19 cellular contexts compared by ENCODE assay signal in genomic region chrX:115652221-115652620, GRCh38.
A peak's percentile ranks its signal among the peaks of the same experiment; 100 is the strongest.
DNase-seq lines count a peak whose midpoint lies in the region; ATAC-seq and TF ChIP-seq lines count a peak whose summit lies in the region.
"Had no signal": no experiment of that assay in that cellular context is flagged by ENCODE, and none has a peak within 500 bp of the region (broad histone marks: within the 10 kb centered on the region; RNA-seq: fewer than 3 reads in every experiment).

No MANE protein-coding gene starts in this region.

- BruUV-seq in PC-9 (replicated peaks; lab: Mats Ljungman, UMichigan), result TSS peak; percentile 13

- in situ Hi-C loops in brain microvascular endothelial cell (cut with HindIII; ENCODE audit: low pct_ligation_motif_present, low sequenced_read_pairs), result no loop called here

- H3K36me3 ChIP-seq in PC-9 (ENCODE audit: low read depth), result peaks cover 5% of the 10 kb centered on the region; the same call in 1 of the 2 replicates
- H3K36me3 ChIP-seq in brain microvascular endothelial cell (replicated peaks), result peaks cover 23% of the 10 kb centered on the region

- ATAC-seq in GM21390 (IDR thresholded peaks at IDR 0.05; ENCODE audit: unreplicated experiment), result no peak

- no peak overlapping the region for H2AFZ ChIP-seq in PC-9

- DNase-seq in AG10803 (ENCODE audit: low read depth) (peak; percentile 31), PC-9 (no peak), brain microvascular endothelial cell (peak; percentile 14), islet precursor cell (peak; percentile 55), NCI-H2081 (lab: John Stamatoyannopoulos, UW) (no peak), OCI-M1 (lab: John Stamatoyannopoulos, UW) (no peak), SK-N-DZ (ENCODE audit: low spot score) (no peak)
- DNase-seq: AML-193; BE2C; CD4-positive, alpha-beta T cell; CD8-positive, alpha-beta memory T cell; DMS 273 treated with DMSO at 0.1 percent for 48 hours; DMS79; GF-D8; GOT3; HCEC 1CT had no signal

- H3K4me3 ChIP-seq in AG10803 (ENCODE audit: low read length) (no peak overlapping the region), PC-9 (no peak overlapping the region), brain microvascular endothelial cell (ENCODE audit: low read depth, low read length) (no peak overlapping the region)
- H3K4me3 ChIP-seq: BLaER1 treated with 17β-estradiol and CSF1 and Interleukin-3, amounts not matched to agents 10 nM and 100 nM had no signal

- peaks cover 27% of the 10 kb centered on the region for H3K4me1 ChIP-seq in PC-9 (replicated peaks; ENCODE audit: insufficient read depth)
- H3K4me1 ChIP-seq: BE2C had no signal

- H3K79me2 ChIP-seq in PC-9 (ENCODE audit: low read depth), result no peaks in the 10 kb centered on the region

- H3K27ac ChIP-seq in PC-9 (no peak overlapping the region), brain microvascular endothelial cell (no peak overlapping the region)
- H3K27ac ChIP-seq: 22Rv1; BLaER1 treated with 17β-estradiol and CSF1 and Interleukin-3, amounts not matched to agents 10 nM and 100 nM had no signal

- H4K20me1 ChIP-seq in PC-9 (ENCODE audit: insufficient read depth), result no peaks in the 10 kb centered on the region

- no peak for TF ChIP-seq CTCF in AG10803 (conservative IDR thresholded peaks at IDR 0.05; ENCODE audit: low read length)
- no peak for TF ChIP-seq CTCF in PC-9 (conservative IDR thresholded peaks at IDR 0.05)
- no peak for TF ChIP-seq CTCF in brain microvascular endothelial cell (IDR thresholded peaks at IDR 0.05; ENCODE audit: low read depth, low read length, missing control alignments)

- intact Hi-C loops in PC-9 (cut with micrococcal nuclease; ENCODE audit: unreplicated experiment), result loop anchor here (10.0 kb wide), 1 partner anchor 293 kb away; no protein-coding TSS in a partner anchor

- H3K9me3 ChIP-seq in PC-9 (ENCODE audit: insufficient read depth, low read depth), result no peaks in the 10 kb centered on the region
- H3K9me3 ChIP-seq: BE2C; BLaER1 treated with 17β-estradiol and CSF1 and Interleukin-3, amounts not matched to agents 10 nM and 100 nM had no signal

- no peaks in the 10 kb centered on the region for H3K27me3 ChIP-seq in PC-9 (ENCODE audit: insufficient read depth, low read depth)
- no peaks in the 10 kb centered on the region for H3K27me3 ChIP-seq in brain microvascular endothelial cell (replicated peaks)
- H3K27me3 ChIP-seq: BE2C had no signal

- no peak overlapping the region for H3K4me2 ChIP-seq in PC-9
- H3K4me2 ChIP-seq: BLaER1 treated with 17β-estradiol and CSF1 and Interleukin-3, amounts not matched to agents 10 nM and 100 nM had no signal

- POLR2A ChIA-PET in PC-9 (lab: Charles Lee; ENCODE audit: unreplicated experiment), result interaction anchor here (0.7 kb wide), 1 partner anchor 213 kb away, joined by 5 read pairs; no protein-coding TSS in a partner anchor

- CTCF ChIA-PET in PC-9 (lab: Charles Lee), result interaction anchor here (0.7 kb wide), 1 partner anchor 34 kb away, joined by 3 read pairs; no protein-coding TSS in a partner anchor

- H3K9me2 ChIP-seq in PC-9 (ENCODE audit: insufficient read depth), result no peaks in the 10 kb centered on the region

- peaks cover 18% of the 10 kb centered on the region for H3F3A ChIP-seq in PC-9 (ENCODE audit: insufficient read depth, low read depth)

Comparison
In these comparisons a context has a peak if more than half of its experiments do, and no peak if none do; other contexts are left out.
1. DNase-seq: peak in AG10803 (single experiment), brain microvascular endothelial cell (single experiment) and islet precursor cell (single experiment); none in PC-9 (0 of 2), NCI-H2081 (0 of 2), OCI-M1 (single experiment) and SK-N-DZ (single experiment).